ENCODE assay signal across 10 cellular contexts in genomic region chr4:100848865-100849264, GRCh38.
DNase-seq lines count a peak whose midpoint lies in the region; ATAC-seq and TF ChIP-seq lines count a peak whose summit lies in the region.
"Had no signal": no experiment of that assay in that cellular context is flagged by ENCODE, and none has a peak within 500 bp of the region (broad histone marks: within the 10 kb centered on the region; RNA-seq: fewer than 3 reads in every experiment).

No MANE protein-coding gene starts in this region.

- H3K4me3 ChIP-seq in OCI-LY7 (ENCODE audit: low read depth, low read length, poor library complexity, severe bottlenecking) = no peak overlapping the region

- peak; percentile 13 for DNase-seq in activated CD4-positive, alpha-beta T cell treated with anti-CD3 and anti-CD28 coated beads for 48 hours
- no peak for DNase-seq in activated CD4-positive, alpha-beta T cell treated with anti-CD3 and anti-CD28 coated beads, Interleukin-2, amount 10 ng/mL, durations not matched to agents 7 days and 5 days
- peak; percentile 4 for DNase-seq in OCI-LY7 (ENCODE audit: low spot score)
- no peak for DNase-seq in natural killer cell treated with Interleukin-12 subunit alpha and Interleukin-12 subunit beta and Interleukin-15 and Interleukin-18, amount 100 ng/mL, for 72 hours (ENCODE audit: low spot score)
- no peak for DNase-seq in progenitor cell of endocrine pancreas (ENCODE audit: low spot score, unreplicated experiment)
- DNase-seq in DMS114 treated with DMSO at 0.1 percent for 48 hours (lab: John Stamatoyannopoulos, UW; ENCODE audit: unreplicated experiment) = no peak
- no peak for DNase-seq in CD14-positive monocyte (ENCODE audit: low spot score)

- no peak overlapping the region for H3K4me3 Mint-ChIP-seq in activated CD4-positive, alpha-beta T cell treated with anti-CD3 and anti-CD28 coated beads, Interleukin-2, amount 10 ng/mL, durations not matched to agents 7 days and 5 days
- H3K4me3 Mint-ChIP-seq in natural killer cell treated with Interleukin-12 subunit alpha and Interleukin-12 subunit beta and Interleukin-15 and Interleukin-18, amount 100 ng/mL, for 72 hours = no peak overlapping the region
- no peak overlapping the region for H3K4me3 Mint-ChIP-seq in progenitor cell of endocrine pancreas (ENCODE audit: low read depth)
- no peak overlapping the region for H3K4me3 Mint-ChIP-seq in CD14-positive monocyte
- H3K4me3 Mint-ChIP-seq: CD8-positive, alpha-beta memory T cell; stimulated activated naive CD8-positive, alpha-beta T cell treated with anti-CD3 and anti-CD28 coated beads, Interleukin-15, Interleukin-2, amounts not matched to agents 100 ng/mL and 50 ng/mL, for 24 hours had no signal

- no peaks in the 10 kb centered on the region for H3K36me3 Mint-ChIP-seq in activated CD4-positive, alpha-beta T cell treated with anti-CD3 and anti-CD28 coated beads, Interleukin-2, amount 10 ng/mL, durations not matched to agents 7 days and 5 days (ENCODE audit: low read depth)
- no peaks in the 10 kb centered on the region for H3K36me3 Mint-ChIP-seq in natural killer cell treated with Interleukin-12 subunit alpha and Interleukin-12 subunit beta and Interleukin-15 and Interleukin-18, amount 100 ng/mL, for 72 hours
- no peaks in the 10 kb centered on the region for H3K36me3 Mint-ChIP-seq in progenitor cell of endocrine pancreas (ENCODE audit: insufficient read depth)
- H3K36me3 Mint-ChIP-seq in CD14-positive monocyte = no peaks in the 10 kb centered on the region
- H3K36me3 Mint-ChIP-seq: CD8-positive, alpha-beta memory T cell had no signal

- H2AFZ ChIP-seq in OCI-LY7 (ENCODE audit: low read length) = no peak overlapping the region

- H4K20me1 ChIP-seq in OCI-LY7 (ENCODE audit: insufficient read depth, low read length) = no peaks in the 10 kb centered on the region

- H3K9me3 ChIP-seq in OCI-LY7 (ENCODE audit: low read length) = no peaks in the 10 kb centered on the region

- H3K27ac ChIP-seq in OCI-LY7 (ENCODE audit: low read depth, low read length, poor library complexity, severe bottlenecking) = no peak overlapping the region

- TF ChIP-seq CTCF in OCI-LY7 (conservative IDR thresholded peaks at IDR 0.05; ENCODE audit: low read length) (peak; percentile 43; the same call in 1 of the 2 replicates), progenitor cell of endocrine pancreas (IDR thresholded peaks at IDR 0.05; ENCODE audit: unreplicated experiment) (no peak), CD14-positive monocyte (IDR thresholded peaks at IDR 0.05) (no peak)

- H3K4me1 Mint-ChIP-seq in activated CD4-positive, alpha-beta T cell treated with anti-CD3 and anti-CD28 coated beads, Interleukin-2, amount 10 ng/mL, durations not matched to agents 7 days and 5 days = no peaks in the 10 kb centered on the region
- no peaks in the 10 kb centered on the region for H3K4me1 Mint-ChIP-seq in natural killer cell treated with Interleukin-12 subunit alpha and Interleukin-12 subunit beta and Interleukin-15 and Interleukin-18, amount 100 ng/mL, for 72 hours (ENCODE audit: low read depth in 2 of 2)
- no peaks in the 10 kb centered on the region for H3K4me1 Mint-ChIP-seq in progenitor cell of endocrine pancreas (ENCODE audit: low read depth)
- H3K4me1 Mint-ChIP-seq in CD14-positive monocyte = no peaks in the 10 kb centered on the region

- H3K27ac Mint-ChIP-seq in activated CD4-positive, alpha-beta T cell treated with anti-CD3 and anti-CD28 coated beads, Interleukin-2, amount 10 ng/mL, durations not matched to agents 7 days and 5 days = no peak overlapping the region
- H3K27ac Mint-ChIP-seq in natural killer cell treated with Interleukin-12 subunit alpha and Interleukin-12 subunit beta and Interleukin-15 and Interleukin-18, amount 100 ng/mL, for 72 hours = no peak overlapping the region
- H3K27ac Mint-ChIP-seq in progenitor cell of endocrine pancreas (no peak overlapping the region), CD14-positive monocyte (peak overlapping the region in 1 of 7 donors; percentile 31)
- H3K27ac Mint-ChIP-seq: stimulated activated naive CD8-positive, alpha-beta T cell treated with anti-CD3 and anti-CD28 coated beads, Interleukin-15, Interleukin-2, amounts not matched to agents 100 ng/mL and 50 ng/mL, for 24 hours had no signal

- POLR2A ChIA-PET in activated CD4-positive, alpha-beta T cell treated with anti-CD3 and anti-CD28 coated beads, Interleukin-2, amount 10 ng/mL, durations not matched to agents 7 days and 5 days (lab: Charles Lee) = no interaction called here
- POLR2A ChIA-PET in OCI-LY7 (lab: Charles Lee) = no interaction called here

- H3K79me2 ChIP-seq in OCI-LY7 (ENCODE audit: insufficient read depth, low read depth, low read length) = no peaks in the 10 kb centered on the region

- no peaks in the 10 kb centered on the region for H3K9me2 ChIP-seq in OCI-LY7 (ENCODE audit: insufficient read depth, low read length)

- H3K4me1 ChIP-seq in OCI-LY7 (ENCODE audit: insufficient read depth, low read length, poor library complexity, severe bottlenecking) = no peaks in the 10 kb centered on the region

- no TSS peak for BruUV-seq in OCI-LY7 (replicated peaks; lab: Mats Ljungman, UMichigan)

- intact Hi-C loops in OCI-LY7 (cut with micrococcal nuclease; ENCODE audit: unreplicated experiment) (no loop called here), CD14-positive monocyte (cut with micrococcal nuclease) (no loop called here)

- H3K9me3 Mint-ChIP-seq in activated CD4-positive, alpha-beta T cell treated with anti-CD3 and anti-CD28 coated beads, Interleukin-2, amount 10 ng/mL, durations not matched to agents 7 days and 5 days = peaks cover 3% of the 10 kb centered on the region
- H3K9me3 Mint-ChIP-seq in natural killer cell treated with Interleukin-12 subunit alpha and Interleukin-12 subunit beta and Interleukin-15 and Interleukin-18, amount 100 ng/mL, for 72 hours = no peaks in the 10 kb centered on the region
- H3K9me3 Mint-ChIP-seq in progenitor cell of endocrine pancreas (ENCODE audit: low read depth) = no peaks in the 10 kb centered on the region
- H3K9me3 Mint-ChIP-seq in CD14-positive monocyte = peaks cover 0 to 2% (median 0%) of the 10 kb centered on the region in 7 donors
- H3K9me3 Mint-ChIP-seq: CD8-positive, alpha-beta memory T cell had no signal

- ATAC-seq in HG02763 (IDR thresholded peaks at IDR 0.05; ENCODE audit: unreplicated experiment) = peak; percentile 65
- ATAC-seq in natural killer cell treated with Interleukin-12 subunit alpha and Interleukin-12 subunit beta and Interleukin-15 and Interleukin-18, amount 100 ng/mL, for 72 hours = peak; percentile 64 to 82

- CTCF ChIA-PET in activated CD4-positive, alpha-beta T cell treated with anti-CD3 and anti-CD28 coated beads, Interleukin-2, amount 10 ng/mL, durations not matched to agents 7 days and 5 days (lab: Charles Lee) = no interaction called here
- CTCF ChIA-PET in OCI-LY7 (lab: Charles Lee; ENCODE audit: unreplicated experiment) = no interaction called here

- no peaks in the 10 kb centered on the region for H3K36me3 ChIP-seq in OCI-LY7 (ENCODE audit: insufficient read depth, low read length)

- no peaks in the 10 kb centered on the region for H3K27me3 Mint-ChIP-seq in activated CD4-positive, alpha-beta T cell treated with anti-CD3 and anti-CD28 coated beads, Interleukin-2, amount 10 ng/mL, durations not matched to agents 7 days and 5 days
- H3K27me3 Mint-ChIP-seq in natural killer cell treated with Interleukin-12 subunit alpha and Interleukin-12 subunit beta and Interleukin-15 and Interleukin-18, amount 100 ng/mL, for 72 hours = no peaks in the 10 kb centered on the region
- H3K27me3 Mint-ChIP-seq in progenitor cell of endocrine pancreas = no peaks in the 10 kb centered on the region
- H3K27me3 Mint-ChIP-seq in CD14-positive monocyte (ENCODE audit: low read depth in 3 of 3) = peaks cover 0 to 3% (median 0%) of the 10 kb centered on the region in 3 donors
- H3K27me3 Mint-ChIP-seq: CD8-positive, alpha-beta memory T cell; stimulated activated naive CD8-positive, alpha-beta T cell treated with anti-CD3 and anti-CD28 coated beads, Interleukin-15, Interleukin-2, amounts not matched to agents 100 ng/mL and 50 ng/mL, for 24 hours had no signal

- H3K4me2 ChIP-seq in OCI-LY7 (ENCODE audit: low read length) = no peak overlapping the region

Comparison
In these comparisons a context has a peak if more than half of its experiments do, and no peak if none do; other contexts are left out.
1. DNase-seq: peak in activated CD4-positive, alpha-beta T cell treated with anti-CD3 and anti-CD28 coated beads for 48 hours (single experiment) and OCI-LY7 (single experiment); none in activated CD4-positive, alpha-beta T cell treated with anti-CD3 and anti-CD28 coated beads, Interleukin-2, amount 10 ng/mL, durations not matched to agents 7 days and 5 days (single experiment), natural killer cell treated with Interleukin-12 subunit alpha and Interleukin-12 subunit beta and Interleukin-15 and Interleukin-18, amount 100 ng/mL, for 72 hours (single experiment), progenitor cell of endocrine pancreas (single experiment), DMS114 treated with DMSO at 0.1 percent for 48 hours (single experiment) and CD14-positive monocyte (single experiment).